In the genomic region with DNA sequence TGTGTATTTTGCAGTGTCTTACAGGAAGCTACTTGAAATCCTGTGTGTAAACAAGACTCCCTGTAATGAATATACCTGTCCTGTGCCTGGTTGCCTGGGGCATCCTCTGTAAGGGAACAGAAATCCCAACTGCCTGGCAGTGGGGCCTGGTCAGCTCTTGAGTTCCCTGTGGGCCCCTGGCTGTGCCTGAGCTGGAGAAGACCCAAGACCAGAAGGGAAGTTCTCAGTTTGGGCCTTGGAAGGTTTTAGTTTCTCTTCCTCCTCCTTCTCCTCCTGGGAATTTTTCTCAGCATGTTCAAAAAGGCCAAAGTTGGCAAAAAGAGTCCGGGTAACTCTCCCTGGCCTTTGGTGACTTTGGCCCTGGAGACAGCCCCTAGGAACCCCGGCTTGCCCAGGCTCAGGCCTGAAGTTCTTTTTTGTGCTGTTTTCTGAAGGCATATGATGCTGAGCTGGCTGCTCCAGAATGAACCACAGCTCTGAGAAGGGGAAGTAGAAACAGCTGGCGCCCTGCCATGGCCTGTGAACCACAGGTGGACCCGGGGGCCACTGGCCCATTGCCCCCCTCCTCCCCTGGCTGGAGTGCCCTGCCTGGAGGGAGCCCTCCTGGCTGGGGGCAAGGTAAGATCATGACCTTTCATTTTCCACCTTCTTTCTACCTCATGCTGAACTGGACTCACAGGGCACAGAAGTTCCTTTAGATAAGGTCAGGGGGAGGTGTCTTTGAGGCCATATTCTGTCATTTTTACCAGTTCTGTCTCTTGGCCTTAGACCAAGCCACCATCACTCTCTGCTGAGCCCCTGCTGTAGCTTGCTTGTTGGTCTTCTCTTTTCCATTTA, we compare ENCODE assay signal across 9 cellular contexts. TPM values are rescaled to one million over a fixed set of nuclear protein-coding genes. Genes with fewer than 3 reads are reported as not detected.
DNase-seq lines count a peak whose midpoint lies in the region; ATAC-seq and TF ChIP-seq lines count a peak whose summit lies in the region.
"Had no signal": no experiment of that assay in that cellular context is flagged by ENCODE, and none has a peak within 500 bp of the region (broad histone marks: within the 10 kb centered on the region; RNA-seq: fewer than 3 reads in every experiment).

No MANE protein-coding gene starts in this region.

- TF ChIP-seq POLR2A in upper lobe of left lung (IDR thresholded peaks at IDR 0.05), result no peak

- H2AFZ ChIP-seq in ACC112 (ENCODE audit: low read length, unreplicated experiment), result peak overlapping the region; percentile 40

- CTCF ChIA-PET in RWPE1 (lab: Yijun Ruan, JAX), result interaction anchor here (0.9 kb wide), 1 partner anchor 28 kb away, joined by 3 read pairs; no protein-coding TSS in a partner anchor

- ATAC-seq in GM18868 (IDR thresholded peaks at IDR 0.05; ENCODE audit: unreplicated experiment), result peak; percentile 74
- ATAC-seq in HG03045 (IDR thresholded peaks at IDR 0.05; ENCODE audit: unreplicated experiment), result peak; percentile 60
- peak; percentile 16 to 29 for ATAC-seq in right cardiac atrium
- ATAC-seq in upper lobe of left lung (ENCODE audit: low FRiP score in 2 of 2), result peak in 1 of 2 donors; percentile 52

- POLR2A ChIA-PET in RWPE1 (lab: Yijun Ruan, JAX; ENCODE audit: low non-redundant PET), result no interaction called here

- H3K9me3 ChIP-seq in right cardiac atrium (ENCODE audit: control insufficient read depth, low read length), result no peaks in the 10 kb centered on the region
- H3K9me3 ChIP-seq in upper lobe of left lung, result no peaks in the 10 kb centered on the region

- H3K4me1 ChIP-seq in ACC112 (ENCODE audit: control insufficient read depth, insufficient read depth, low read length, unreplicated experiment), result peaks cover 20% of the 10 kb centered on the region
- no peaks in the 10 kb centered on the region for H3K4me1 ChIP-seq in right cardiac atrium (ENCODE audit: control insufficient read depth, insufficient read depth, low read length)
- peaks cover 29 to 64% (median 52%) of the 10 kb centered on the region in 4 donors for H3K4me1 ChIP-seq in upper lobe of left lung

- DNase-seq in RWPE1 (ENCODE audit: low spot score) (no peak), right cardiac atrium (peak; percentile 50 to 86 (median 81)), upper lobe of left lung (peak; percentile 69 to 81), HT-29 (ENCODE audit: low spot score) (no peak), NCI-H748 treated with DMSO at 0.1 percent for 48 hours (lab: John Stamatoyannopoulos, UW) (no peak)
- DNase-seq: natural killer cell had no signal

- intact Hi-C loops in right cardiac atrium (cut with DNase I), result loop anchor here in 1 of 4 donors (10.0 kb wide), 1 partner anchor 112 kb away; the partner anchor contains the start of gene WHRN

- 40% methylated on average over 4 of the region's 4 CpGs for WGBS in right cardiac atrium
- 31 to 56% methylated on average over 2 to 4 of the region's 4 CpGs for WGBS in upper lobe of left lung, 2 donors

- no peaks in the 10 kb centered on the region for H3K27me3 ChIP-seq in ACC112 (ENCODE audit: insufficient read depth, low read length)
- no peaks in the 10 kb centered on the region for H3K27me3 ChIP-seq in right cardiac atrium (ENCODE audit: control insufficient read depth, insufficient read depth)
- no peaks in the 10 kb centered on the region for H3K27me3 ChIP-seq in upper lobe of left lung

- H3K4me3 ChIP-seq in ACC112 (ENCODE audit: low read depth, low read length) (no peak overlapping the region), right cardiac atrium (ENCODE audit: low read length) (no peak overlapping the region), upper lobe of left lung (no peak overlapping the region)

- H3K79me2 ChIP-seq in ACC112 (ENCODE audit: control insufficient read depth, insufficient read depth, low read length, unreplicated experiment), result peaks cover 17% of the 10 kb centered on the region

- TF ChIP-seq CTCF in RWPE1 (conservative IDR thresholded peaks at IDR 0.05; ENCODE audit: low read depth) (no peak), upper lobe of left lung (IDR thresholded peaks at IDR 0.05) (no peak)

- no peaks in the 10 kb centered on the region; the same call in 1 of the 2 replicates for H3K36me3 ChIP-seq in ACC112 (ENCODE audit: insufficient read depth, low read length)
- H3K36me3 ChIP-seq in upper lobe of left lung, result no peaks in the 10 kb centered on the region

- H3K27ac ChIP-seq in ACC112 (ENCODE audit: low read depth, low read length) (no peak overlapping the region; the same call in 1 of the 2 replicates), RWPE1 (peak overlapping the region; percentile 55), right cardiac atrium (ENCODE audit: low read length) (no peak overlapping the region), upper lobe of left lung (peak overlapping the region; percentile 60 to 82 (median 70))

- no peak for TF ChIP-seq EP300 in upper lobe of left lung (IDR thresholded peaks at IDR 0.05)

RNA-seq across cellular contexts. Expression of gene TMEM268, which starts 5.8 kb away (rescaled TPM):
- total RNA-seq in right cardiac atrium (1 to 10 TPM; 6.3 to 7.8 (median 7.1) TPM), upper lobe of left lung (10 to 100 TPM in 5 of 6 donors, 1 to 10 TPM in 1; 9.4 to 23.0 (median 19.1) TPM)
- polyA plus RNA-seq in right cardiac atrium, result 3.0 TPM
- total RNA-seq in HT-29 (2014; rRNA removed; shearing (Covaris generic)), result 2.6 and 3.9 TPM in 2 replicates

RNA-seq across cellular contexts. Expression of gene ATP6V1G1, which starts 29.3 kb away (rescaled TPM):
- total RNA-seq in right cardiac atrium (10 to 100 TPM; 91.5 to 99.7 (median 98.0) TPM), upper lobe of left lung (100 to 1,000 TPM in 5 of 6 donors, 10 to 100 TPM in 1; 93.2 to 182 (median 133) TPM)
- polyA plus RNA-seq in right cardiac atrium, result 157 TPM
- total RNA-seq in HT-29 (2014; rRNA removed; shearing (Covaris generic)), result 61.1 and 71.3 TPM in 2 replicates

RNA-seq across cellular contexts. Expression of gene TEX53, which starts 40.7 kb away (rescaled TPM):
- total RNA-seq in right cardiac atrium (not detected), upper lobe of left lung (not detected)
- polyA plus RNA-seq in right cardiac atrium, result not detected
- total RNA-seq in HT-29 (2014; rRNA removed; shearing (Covaris generic)), result not detected in 2 replicates
- total RNA-seq: natural killer cell had no signal

Comparison
In these comparisons a context has a peak if more than half of its experiments do, and no peak if none do; other contexts are left out.
1. H3K27ac ChIP-seq: peak in RWPE1 (single experiment) and upper lobe of left lung (4 of 4); none in ACC112 (single experiment) and right cardiac atrium (single experiment).
2. DNase-seq: peak in right cardiac atrium (3 of 3) and upper lobe of left lung (2 of 2); none in RWPE1 (single experiment), HT-29 (single experiment) and NCI-H748 treated with DMSO at 0.1 percent for 48 hours (single experiment).